In genomic region chr16:79375351-79375750, GRCh38 we compare ENCODE assay signal across 1 cellular context.
TF ChIP-seq lines count a peak whose summit lies in the region.

No MANE protein-coding gene starts in this region.

TF ChIP-seq in HepG2, 621 proteins besides CTCF, POLR2A, EP300 and RAD21 (continued from another document):
- TF ChIP-seq DZIP1 (CRISPR knock-in tag; IDR thresholded peaks at IDR 0.05) (no peak), IRX3 (CRISPR knock-in tag; IDR thresholded peaks at IDR 0.05; ENCODE audit: borderline replicate concordance, low read depth) (no peak), ZNF639 (CRISPR knock-in tag; conservative IDR thresholded peaks at IDR 0.05) (no peak), THAP11 (CRISPR knock-in tag; IDR thresholded peaks at IDR 0.05) (no peak)
TF ChIP-seq in HepG2: peak in this region for 2.
